In the genomic region with DNA sequence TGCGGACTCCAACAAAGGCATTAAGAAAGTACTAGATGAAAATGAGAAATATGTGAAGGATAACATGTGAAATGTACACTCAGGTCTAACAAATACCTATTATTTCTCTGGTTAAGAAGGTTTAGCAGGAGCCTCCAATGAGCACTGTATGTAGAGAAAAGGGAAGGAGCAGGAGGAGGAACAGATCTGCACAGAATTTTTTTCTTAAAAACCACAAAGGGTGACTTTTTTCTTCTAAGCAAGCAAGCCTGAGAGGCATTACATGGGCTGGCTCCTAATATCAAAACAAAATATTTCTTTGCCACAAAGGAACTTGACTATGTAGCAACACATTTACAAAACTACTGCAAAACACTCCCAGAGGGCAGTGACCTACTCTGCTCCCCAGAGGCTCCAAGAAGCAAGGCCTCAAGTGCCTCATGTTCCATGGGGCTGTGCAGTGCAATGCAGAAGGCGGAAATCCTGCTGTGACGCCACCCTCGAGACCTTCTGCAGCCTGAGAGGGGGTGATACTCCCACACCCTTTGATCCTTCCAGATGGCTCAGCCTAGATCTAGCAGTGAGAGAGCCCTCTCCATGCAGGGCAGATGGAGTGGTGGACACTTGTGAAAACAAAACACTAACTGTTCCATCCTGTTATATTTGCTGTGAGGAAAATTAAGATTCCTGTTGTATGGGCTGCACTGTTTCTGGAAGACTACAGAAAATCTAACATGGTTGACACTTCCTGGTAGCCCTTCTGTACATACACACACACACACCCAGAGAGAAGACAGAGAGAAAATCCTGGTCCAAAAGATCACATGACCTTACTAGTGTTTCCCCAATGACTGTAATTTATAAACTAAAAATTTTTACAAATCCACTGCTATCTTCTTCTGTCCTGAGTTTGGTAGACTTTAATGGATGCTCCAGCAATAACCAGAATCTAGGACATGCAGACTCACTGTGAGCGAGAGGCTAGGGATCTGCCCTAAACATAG, we compare ENCODE assay signal across 10 cellular contexts. TPM values are rescaled to one million over a fixed set of nuclear protein-coding genes. Genes with fewer than 3 reads are reported as not detected.
DNase-seq lines count a peak whose midpoint lies in the region; ATAC-seq and TF ChIP-seq lines count a peak whose summit lies in the region.
"Had no signal": no experiment of that assay in that cellular context is flagged by ENCODE, and none has a peak within 500 bp of the region (broad histone marks: within the 10 kb centered on the region; RNA-seq: fewer than 3 reads in every experiment).

No MANE protein-coding gene starts in this region.

- no peak for TF ChIP-seq POLR2A in tibial nerve (IDR thresholded peaks at IDR 0.05)

- intact Hi-C loops in activated CD4-positive, alpha-beta T cell treated with anti-CD3 and anti-CD28 coated beads, Interleukin-2, amount 10 ng/mL, durations not matched to agents 24 days and 14 days (cut with micrococcal nuclease), result no loop called here

- no peak overlapping the region for H3K4me2 ChIP-seq in hepatocyte

- H3K27me3 ChIP-seq in tibial nerve (no peaks in the 10 kb centered on the region), hepatocyte (no peaks in the 10 kb centered on the region)
- H3K27me3 ChIP-seq: thyroid gland had no signal

- peaks cover 35% of the 10 kb centered on the region for H3K36me3 Mint-ChIP-seq in activated CD4-positive, alpha-beta T cell treated with anti-CD3 and anti-CD28 coated beads, Interleukin-2, amount 10 ng/mL, durations not matched to agents 24 days and 14 days (ENCODE audit: low read depth)

- no peaks in the 10 kb centered on the region for H3K9me3 Mint-ChIP-seq in activated CD4-positive, alpha-beta T cell treated with anti-CD3 and anti-CD28 coated beads, Interleukin-2, amount 10 ng/mL, durations not matched to agents 24 days and 14 days

- WGBS in tibial nerve, 2 donors, result 45 to 46% methylated on average over 5 of the region's 5 CpGs
- WGBS in hepatocyte (ENCODE audit: low lambda C conversion rate, missing lambda C conversion rate), result 96% methylated on average over 5 of the region's 5 CpGs

- no peak overlapping the region for H3K4me3 Mint-ChIP-seq in activated CD4-positive, alpha-beta T cell treated with anti-CD3 and anti-CD28 coated beads, Interleukin-2, amount 10 ng/mL, durations not matched to agents 24 days and 14 days

- no peak overlapping the region for H3K4me3 ChIP-seq in astrocyte of the spinal cord (ENCODE audit: low read depth, low read length)
- no peak overlapping the region for H3K4me3 ChIP-seq in tibial nerve
- H3K4me3 ChIP-seq in hepatocyte, result no peak overlapping the region
- H3K4me3 ChIP-seq: thyroid gland had no signal

- H4K20me1 ChIP-seq in hepatocyte (ENCODE audit: insufficient read depth, poor library complexity, severe bottlenecking), result no peaks in the 10 kb centered on the region

- H3K27ac Mint-ChIP-seq in activated CD4-positive, alpha-beta T cell treated with anti-CD3 and anti-CD28 coated beads, Interleukin-2, amount 10 ng/mL, durations not matched to agents 24 days and 14 days, result peak overlapping the region; percentile 62

- TF ChIP-seq CTCF in astrocyte of the spinal cord (IDR thresholded peaks at IDR 0.05; ENCODE audit: low read depth, low read length) (no peak), tibial nerve (IDR thresholded peaks at IDR 0.05) (no peak), hepatocyte (IDR thresholded peaks at IDR 0.05; ENCODE audit: poor library complexity) (no peak)

- H3K79me2 ChIP-seq in hepatocyte, result no peaks in the 10 kb centered on the region

- no peaks in the 10 kb centered on the region for H3K9me2 ChIP-seq in hepatocyte (replicated peaks; ENCODE audit: insufficient read depth)

- H3K9me3 ChIP-seq in tibial nerve, result no peaks in the 10 kb centered on the region
- no peaks in the 10 kb centered on the region for H3K9me3 ChIP-seq in hepatocyte (ENCODE audit: low read depth)
- H3K9me3 ChIP-seq: thyroid gland had no signal

- peak; percentile 14 to 85 for TF ChIP-seq EP300 in tibial nerve (IDR thresholded peaks at IDR 0.05)

- no peak for ATAC-seq in HG02970 (IDR thresholded peaks at IDR 0.05; ENCODE audit: low FRiP score, unreplicated experiment)

- H3K36me3 ChIP-seq in tibial nerve, result peaks cover 0 to 28% (median 0%) of the 10 kb centered on the region in 3 donors
- H3K36me3 ChIP-seq in hepatocyte (replicated peaks; ENCODE audit: insufficient read depth, low read depth), result no peaks in the 10 kb centered on the region
- H3K36me3 ChIP-seq: thyroid gland had no signal

- no peak overlapping the region for H2AFZ ChIP-seq in hepatocyte

- peaks cover 21% of the 10 kb centered on the region for H3K4me1 Mint-ChIP-seq in activated CD4-positive, alpha-beta T cell treated with anti-CD3 and anti-CD28 coated beads, Interleukin-2, amount 10 ng/mL, durations not matched to agents 24 days and 14 days

- no peaks in the 10 kb centered on the region for H3K27me3 Mint-ChIP-seq in activated CD4-positive, alpha-beta T cell treated with anti-CD3 and anti-CD28 coated beads, Interleukin-2, amount 10 ng/mL, durations not matched to agents 24 days and 14 days

- no peak for DNase-seq in activated CD4-positive, alpha-beta T cell treated with anti-CD3 and anti-CD28 coated beads, Interleukin-2, amount 10 ng/mL, durations not matched to agents 24 days and 14 days
- DNase-seq in activated CD4-positive, alpha-beta T cell treated with anti-CD3 and anti-CD28 coated beads, Interleukin-2, amount 50 U/mL, for 48 hours, result no peak
- peak; percentile 88 for DNase-seq in astrocyte of the spinal cord (ENCODE audit: low read depth, low spot score)
- peak; percentile 17 for DNase-seq in left kidney (ENCODE audit: low read depth, low spot score)
- DNase-seq in tibial nerve (ENCODE audit: low spot score in 2 of 2), result peak; percentile 41 to 61
- DNase-seq in hepatocyte (ENCODE audit: low spot score), result no peak
- no peak for DNase-seq in T1000 (lab: John Stamatoyannopoulos, UW)

- peaks cover 0 to 79% (median 25%) of the 10 kb centered on the region in 4 donors for H3K4me1 ChIP-seq in tibial nerve
- H3K4me1 ChIP-seq in hepatocyte (ENCODE audit: insufficient read depth), result no peaks in the 10 kb centered on the region

- in situ Hi-C loops in astrocyte of the spinal cord (cut with HindIII; ENCODE audit: low sequenced_read_pairs), result no loop called here

- peak overlapping the region; percentile 2 to 86 (median 63) for H3K27ac ChIP-seq in tibial nerve
- no peak overlapping the region for H3K27ac ChIP-seq in hepatocyte
- H3K27ac ChIP-seq: C4-2B, thyroid gland had no signal

RNA-seq across cellular contexts. Expression of a gene that starts 36.0 kb away (rescaled TPM):
- total RNA-seq in activated CD4-positive, alpha-beta T cell treated with anti-CD3 and anti-CD28 coated beads, Interleukin-2, amount 10 ng/mL, durations not matched to agents 24 days and 14 days, result 12.6 and 13.5 TPM in 2 replicates
- total RNA-seq in tibial nerve, result 10 to 100 TPM; 36.3 to 51.9 (median 42.9) TPM
- total RNA-seq in hepatocyte, result 9.2 and 11.4 TPM in 2 replicates
- 27.6 and 33.8 TPM in 2 replicates for polyA plus RNA-seq in hepatocyte

RNA-seq across cellular contexts. Expression of a gene that starts 48.2 kb away (rescaled TPM):
- 509 and 520 TPM in 2 replicates for total RNA-seq in activated CD4-positive, alpha-beta T cell treated with anti-CD3 and anti-CD28 coated beads, Interleukin-2, amount 10 ng/mL, durations not matched to agents 24 days and 14 days
- total RNA-seq in tibial nerve (10 to 100 TPM in 1 of 4 donors, 1 to 10 TPM in 3; 6.5 to 32.7 (median 7.8) TPM), hepatocyte (43.4 and 57.9 TPM in 2 replicates)
- polyA plus RNA-seq in hepatocyte, result 69.0 and 94.8 TPM in 2 replicates

Comparison
In these comparisons a context has a peak if more than half of its experiments do, and no peak if none do; other contexts are left out.
1. DNase-seq: peak in astrocyte of the spinal cord (single experiment), left kidney (single experiment) and tibial nerve (2 of 2); none in activated CD4-positive, alpha-beta T cell treated with anti-CD3 and anti-CD28 coated beads, Interleukin-2, amount 10 ng/mL, durations not matched to agents 24 days and 14 days (single experiment), activated CD4-positive, alpha-beta T cell treated with anti-CD3 and anti-CD28 coated beads, Interleukin-2, amount 50 U/mL, for 48 hours (0 of 2), hepatocyte (single experiment) and T1000 (single experiment).